9 cellular contexts compared by ENCODE assay signal in genomic region chr13:79973533-79973963, GRCh38.
A peak's percentile ranks its signal among the peaks of the same experiment; 100 is the strongest.
DNase-seq lines count a peak whose midpoint lies in the region; ATAC-seq and TF ChIP-seq lines count a peak whose summit lies in the region.
"Had no signal": no experiment of that assay in that cellular context is flagged by ENCODE, and none has a peak within 500 bp of the region (broad histone marks: within the 10 kb centered on the region; RNA-seq: fewer than 3 reads in every experiment).

No MANE protein-coding gene starts in this region.

- no peak overlapping the region for H3K4me3 ChIP-seq in GM06990 (replicated peaks; ENCODE audit: low read depth, low read length)
- no peak overlapping the region for H3K4me3 ChIP-seq in retinal pigment epithelial cell (ENCODE audit: low read length)
- H3K4me3 ChIP-seq in H7 (ENCODE audit: insufficient read depth, low read depth, low read length), result no peak overlapping the region
- H3K4me3 ChIP-seq: uterus had no signal

- TF ChIP-seq CTCF in GM06990 (IDR thresholded peaks at IDR 0.05; ENCODE audit: insufficient read depth, low read length, poor library complexity, severe bottlenecking) (peak; percentile 66), retinal pigment epithelial cell (conservative IDR thresholded peaks at IDR 0.05; ENCODE audit: low read depth, low read length) (peak; percentile 54)

- H3K27me3 ChIP-seq in GM06990 (replicated peaks; ENCODE audit: control insufficient read depth, insufficient read depth, low read length) (no peaks in the 10 kb centered on the region), H7 (ENCODE audit: control insufficient read depth, insufficient read depth, low read length) (no peaks in the 10 kb centered on the region)
- H3K27me3 ChIP-seq: uterus had no signal

- ATAC-seq in GM21423 (IDR thresholded peaks at IDR 0.05; ENCODE audit: unreplicated experiment) (peak; percentile 95), HG03575 (IDR thresholded peaks at IDR 0.05; ENCODE audit: extremely low read depth, insufficient number of reproducible peaks, low FRiP score, unreplicated experiment) (peak; percentile 84)

- H3K36me3 ChIP-seq in GM06990 (ENCODE audit: control insufficient read depth, insufficient read depth, low read length), result no peaks in the 10 kb centered on the region
- H3K36me3 ChIP-seq in H7 (replicated peaks; ENCODE audit: control insufficient read depth, insufficient read depth, low read length), result no peaks in the 10 kb centered on the region
- H3K36me3 ChIP-seq: uterus had no signal

- DNase-seq in GM06990 (ENCODE audit: extremely low read depth, insufficient read length) (peak; percentile 12), dermis blood vessel endothelial cell (peak; percentile 15), retinal pigment epithelial cell (ENCODE audit: low read depth) (no peak), HuH-7.5 (ENCODE audit: low spot score) (no peak), H7 (no peak), NCI-H1436 (lab: John Stamatoyannopoulos, UW) (no peak)

Comparison
In these comparisons a context has a peak if more than half of its experiments do, and no peak if none do; other contexts are left out.
1. DNase-seq: peak in GM06990 (single experiment) and dermis blood vessel endothelial cell (single experiment); none in retinal pigment epithelial cell (single experiment), HuH-7.5 (single experiment), H7 (single experiment) and NCI-H1436 (single experiment).